Comparison of ENCODE assay signal across 7 cellular contexts in the genomic region with DNA sequence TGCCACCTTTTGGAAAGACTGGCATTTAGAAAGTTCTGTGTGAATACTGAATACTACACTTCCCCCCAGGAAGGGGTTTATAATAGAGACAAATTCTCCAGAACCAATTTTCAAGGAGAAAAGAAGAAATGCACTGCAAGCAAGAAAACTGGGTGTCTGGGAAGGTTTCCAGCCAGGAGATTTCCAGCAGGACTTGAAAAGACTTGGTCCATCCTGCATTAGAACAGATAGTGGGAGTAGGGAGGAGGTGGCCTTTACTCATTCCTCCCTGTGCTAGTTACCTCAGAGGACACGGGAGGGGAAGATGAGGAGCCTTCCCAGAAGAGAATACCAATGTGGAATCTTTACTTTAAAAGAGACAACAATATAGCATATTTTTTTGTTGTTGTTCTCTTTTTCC.
"Had no signal": no experiment of that assay in that cellular context is flagged by ENCODE, and none has a peak within 500 bp of the region (broad histone marks: within the 10 kb centered on the region; RNA-seq: fewer than 3 reads in every experiment).

No MANE protein-coding gene starts in this region.

- DNase-seq: H9, HCEC 1CT, KBM-7 had no signal

- H3K36me3 Mint-ChIP-seq: IgD-negative memory B cell had no signal

- H3K4me3 ChIP-seq: GM23338 had no signal

- ATAC-seq: GM23338, HepG2 had no signal

- H3K27ac ChIP-seq: HL-60 had no signal

- H3K4me3 Mint-ChIP-seq: GM23338, H9, IgD-negative memory B cell had no signal

- H3K27ac Mint-ChIP-seq: GM23338, IgD-negative memory B cell had no signal

- H3K9me3 Mint-ChIP-seq: GM23338, H9 had no signal
